Comparison of ENCODE assay signal across 8 cellular contexts in genomic region chr16:30067584-30067916, GRCh38. TPM values are rescaled to one million over a fixed set of nuclear protein-coding genes. Genes with fewer than 3 reads are reported as not detected.
DNase-seq lines count a peak whose midpoint lies in the region; ATAC-seq and TF ChIP-seq lines count a peak whose summit lies in the region.

No MANE protein-coding gene starts in this region.

- no peaks in the 10 kb centered on the region for H3K27me3 Mint-ChIP-seq in CD14-positive monocyte (ENCODE audit: low read depth in 3 of 3)
- H3K27me3 Mint-ChIP-seq in nephron progenitor cell (ENCODE audit: low read depth, poor library complexity): no peaks in the 10 kb centered on the region

- DNase-seq in CD14-positive monocyte (ENCODE audit: low spot score) (no peak), NT2/D1 (ENCODE audit: low read depth, low spot score) (no peak), nephron progenitor cell (no peak), middle frontal gyrus (ENCODE audit: extremely low spot score, low spot score) (no peak)

- H3K36me3 ChIP-seq in NT2/D1 (ENCODE audit: insufficient read depth, insufficient read length, low read length) (peaks cover 66% of the 10 kb centered on the region), duodenal mucosa (ENCODE audit: control insufficient read depth in 1 of 2, insufficient read depth in 2 of 2, low read length in 2 of 2) (peaks cover 33 to 55% of the 10 kb centered on the region in 2 donors)

- H3K9ac ChIP-seq in NT2/D1 (ENCODE audit: insufficient read length, low read depth): peak overlapping the region; percentile 99
- H3K9ac ChIP-seq in duodenal mucosa (ENCODE audit: low read depth in 1 of 2, low read length in 2 of 2): peak overlapping the region; percentile 99 to 100

- H3K36me3 Mint-ChIP-seq in CD14-positive monocyte (peaks cover 55 to 61% of the 10 kb centered on the region in 2 donors), nephron progenitor cell (ENCODE audit: low read depth) (peaks cover 56% of the 10 kb centered on the region)

- TF ChIP-seq CTCF in CD14-positive monocyte (IDR thresholded peaks at IDR 0.05): no peak
- no peak for TF ChIP-seq CTCF in nephron progenitor cell (IDR thresholded peaks at IDR 0.05)

- H3K27ac ChIP-seq in duodenal mucosa (ENCODE audit: low read depth, low read length): no peak overlapping the region

- intact Hi-C loops in CD14-positive monocyte (cut with micrococcal nuclease): loop anchor here (5.0 kb wide), 1 partner anchor 55 kb away; the partner anchor contains the start of gene MAPK3 (in 2 of the 2)

- H3K9me3 ChIP-seq in NT2/D1 (ENCODE audit: insufficient read depth, low read length) (no peaks in the 10 kb centered on the region), duodenal mucosa (ENCODE audit: control insufficient read depth in 1 of 2, low read length in 2 of 2) (no peaks in the 10 kb centered on the region)

- H3K4me3 Mint-ChIP-seq in CD14-positive monocyte (peak overlapping the region; percentile 93 to 97), nephron progenitor cell (peak overlapping the region; percentile 96)

- H3K4me1 ChIP-seq in NT2/D1 (ENCODE audit: insufficient read depth, insufficient read length): peaks cover 33% of the 10 kb centered on the region
- H3K4me1 ChIP-seq in duodenal mucosa (ENCODE audit: control insufficient read depth in 1 of 2, insufficient read depth in 2 of 2, low read length in 2 of 2): peaks cover 35 to 43% of the 10 kb centered on the region in 2 donors

- peak overlapping the region; percentile 98 for H3K4me3 ChIP-seq in NT2/D1 (ENCODE audit: insufficient read length, low read depth)
- peak overlapping the region; percentile 82 to 95 for H3K4me3 ChIP-seq in duodenal mucosa (ENCODE audit: low read depth in 1 of 2, low read length in 2 of 2)

- H3K9me3 Mint-ChIP-seq in CD14-positive monocyte (peaks cover 0 to 2% (median 0%) of the 10 kb centered on the region in 7 donors), nephron progenitor cell (no peaks in the 10 kb centered on the region)

- peak overlapping the region in 5 of 7 donors; percentile 28 to 97 (median 97) for H3K27ac Mint-ChIP-seq in CD14-positive monocyte
- H3K27ac Mint-ChIP-seq in nephron progenitor cell: peak overlapping the region; percentile 94

- H3K27me3 ChIP-seq in NT2/D1 (ENCODE audit: insufficient read depth, insufficient read length) (no peaks in the 10 kb centered on the region), duodenal mucosa (ENCODE audit: control insufficient read depth in 1 of 2, insufficient read depth in 2 of 2, low read length in 2 of 2) (no peaks in the 10 kb centered on the region)

- H3K4me1 Mint-ChIP-seq in CD14-positive monocyte (peaks cover 40% of the 10 kb centered on the region), nephron progenitor cell (peaks cover 57% of the 10 kb centered on the region)

- no peak for ATAC-seq in GM19397 (IDR thresholded peaks at IDR 0.05; ENCODE audit: unreplicated experiment)
- ATAC-seq in GM19035 (IDR thresholded peaks at IDR 0.05; ENCODE audit: unreplicated experiment): no peak
- no peak for ATAC-seq in GM18867 (IDR thresholded peaks at IDR 0.05; ENCODE audit: unreplicated experiment)

RNA-seq across cellular contexts. Expression of gene ALDOA, which starts 2.0 kb away (rescaled TPM):
- 1,000 to 10,000 TPM; 1,429 to 1,628 TPM for polyA plus RNA-seq in CD14-positive monocyte

RNA-seq across cellular contexts. Expression of gene PPP4C, which starts 8.2 kb away (rescaled TPM):
- polyA plus RNA-seq in CD14-positive monocyte: 100 to 1,000 TPM; 279 to 388 TPM

RNA-seq across cellular contexts. Expression of gene TBX6, which starts 24.2 kb away (rescaled TPM):
- polyA plus RNA-seq in CD14-positive monocyte: under 1 TPM; 0.10 to 0.11 TPM

RNA-seq across cellular contexts. Expression of gene YPEL3, which starts 28.5 kb away (rescaled TPM):
- polyA plus RNA-seq in CD14-positive monocyte: 100 to 1,000 TPM; 182 to 235 TPM

RNA-seq across cellular contexts. Expression of gene TLCD3B, which starts 36.5 kb away (rescaled TPM):
- polyA plus RNA-seq in CD14-positive monocyte: not detected
